Comparison of ENCODE assay signal across 8 cellular contexts in genomic region chr16:3637371-3637923, GRCh38. TPM values are rescaled to one million over a fixed set of nuclear protein-coding genes. Genes with fewer than 3 reads are reported as not detected.
DNase-seq lines count a peak whose midpoint lies in the region; ATAC-seq and TF ChIP-seq lines count a peak whose summit lies in the region.

No MANE protein-coding gene starts in this region.

- H3K27ac Mint-ChIP-seq in natural killer cell = peak overlapping the region; percentile 67 to 85

- peak in 2 of 3 donors; percentile 55 to 57 for ATAC-seq in natural killer cell

- no peaks in the 10 kb centered on the region for H3K9me3 Mint-ChIP-seq in natural killer cell

- intact Hi-C loops in natural killer cell (cut with micrococcal nuclease) = no loop called here

- CTCF ChIA-PET in GM10248 (lab: Yijun Ruan, JAX) = interaction anchor here (0.9 to 1.4 kb wide), 3 partner anchors 10 to 27 kb away, joined by 3 read pairs; no protein-coding TSS in a partner anchor

- POLR2A ChIA-PET in GM10248 (lab: Yijun Ruan, JAX) = interaction anchor here (0.7 kb wide), 1 partner anchor 151 kb away, joined by 3 read pairs; no protein-coding TSS in a partner anchor

- DNase-seq in GM10248 (ENCODE audit: extremely low spot score) = peak; percentile 43
- peak; percentile 78 for DNase-seq in NOMO-1 treated with dmso at 0.1 percent for 144 hours (lab: John Stamatoyannopoulos, UW; ENCODE audit: unreplicated experiment)
- DNase-seq in activated naive CD4-positive, alpha-beta T cell treated with anti-CD3 and anti-CD28 coated beads, Interleukin-2, amount 50 U/mL, for 16 hours = peak; percentile 45
- no peak for DNase-seq in natural killer cell
- DNase-seq in H4 (ENCODE audit: low spot score) = no peak
- DNase-seq in NCI-H2029 (lab: John Stamatoyannopoulos, UW) = no peak
- no peak for DNase-seq in NCI-H345 treated with DMSO at 0.1 percent for 48 hours (lab: John Stamatoyannopoulos, UW; ENCODE audit: unreplicated experiment)
- DNase-seq in COLO829 (ENCODE audit: low spot score) = no peak

- TF ChIP-seq CTCF in GM10248 (IDR thresholded peaks at IDR 0.05; ENCODE audit: control extremely low read depth, extremely low read depth, low read depth, missing control alignments) (no peak), natural killer cell (IDR thresholded peaks at IDR 0.05) (no peak)

- no peak overlapping the region for H3K4me3 Mint-ChIP-seq in natural killer cell

- no peaks in the 10 kb centered on the region for H3K27me3 Mint-ChIP-seq in natural killer cell (ENCODE audit: low read depth in 2 of 2)

- H3K36me3 Mint-ChIP-seq in natural killer cell = no peaks in the 10 kb centered on the region

- peaks cover 21 to 37% of the 10 kb centered on the region in 2 donors for H3K4me1 Mint-ChIP-seq in natural killer cell

RNA-seq across cellular contexts. Expression of gene DNASE1, which starts 17.0 kb away (rescaled TPM):
- total RNA-seq in natural killer cell = 10 to 100 TPM; 29.9 to 47.8 (median 34.9) TPM
- total RNA-seq in H4 (2014; rRNA removed; shearing (Covaris generic)) = 2.7 and 6.1 TPM in 2 replicates

RNA-seq across cellular contexts. Expression of gene SLX4, which starts 26.0 kb away (rescaled TPM):
- total RNA-seq in natural killer cell = 10 to 100 TPM; 13.5 to 18.6 (median 15.5) TPM
- 2.0 and 3.3 TPM in 2 replicates for total RNA-seq in H4 (2014; rRNA removed; shearing (Covaris generic))

Comparison
In these comparisons a context has a peak if more than half of its experiments do, and no peak if none do; other contexts are left out.
1. DNase-seq: peak in GM10248 (single experiment), NOMO-1 treated with dmso at 0.1 percent for 144 hours (single experiment) and activated naive CD4-positive, alpha-beta T cell treated with anti-CD3 and anti-CD28 coated beads, Interleukin-2, amount 50 U/mL, for 16 hours (single experiment); none in natural killer cell (single experiment), H4 (single experiment), NCI-H2029 (single experiment), NCI-H345 treated with DMSO at 0.1 percent for 48 hours (single experiment) and COLO829 (single experiment).